Comparison of ENCODE assay signal across 9 cellular contexts in the genomic region with DNA sequence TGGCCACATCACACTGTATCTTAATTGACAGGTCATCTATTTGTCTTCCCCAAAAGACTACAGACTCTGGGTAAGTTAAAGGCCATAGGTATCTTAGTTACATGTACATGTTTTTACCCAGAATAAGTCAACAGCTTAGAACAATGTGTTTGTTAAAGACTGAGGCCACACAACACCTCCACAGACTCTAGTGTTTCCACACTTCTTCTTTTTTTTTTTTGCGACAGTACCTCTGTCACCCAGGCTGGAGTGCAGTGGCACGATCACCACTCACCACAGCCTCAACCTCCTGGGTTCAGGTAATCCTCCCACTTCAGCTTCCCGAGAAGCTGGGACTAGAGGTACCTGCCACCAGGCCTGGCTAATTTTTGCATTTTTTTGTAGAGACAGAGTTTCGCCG. TPM values are rescaled to one million over a fixed set of nuclear protein-coding genes. Genes with fewer than 3 reads are reported as not detected.
DNase-seq lines count a peak whose midpoint lies in the region; ATAC-seq and TF ChIP-seq lines count a peak whose summit lies in the region.
"Had no signal": no experiment of that assay in that cellular context is flagged by ENCODE, and none has a peak within 500 bp of the region (broad histone marks: within the 10 kb centered on the region; RNA-seq: fewer than 3 reads in every experiment).

No MANE protein-coding gene starts in this region.

- TF ChIP-seq CTCF in RWPE1 (conservative IDR thresholded peaks at IDR 0.05; ENCODE audit: low read depth) (no peak), fibroblast of lung (conservative IDR thresholded peaks at IDR 0.05 in 1 of 2, IDR thresholded peaks at IDR 0.05 in 1 of 2; ENCODE audit: low read depth in 1 of 2, low read length in 2 of 2) (no peak), stomach (IDR thresholded peaks at IDR 0.05) (no peak)

- peaks cover 42% of the 10 kb centered on the region for H3K4me1 Mint-ChIP-seq in activated naive CD4-positive, alpha-beta T cell treated with anti-CD3 and anti-CD28 coated beads for 36 hours (ENCODE audit: low read depth)

- H3K4me2 ChIP-seq in fibroblast of lung (ENCODE audit: extremely low read depth, insufficient read depth, low read length): peak overlapping the region; percentile 91

- no peak for TF ChIP-seq EP300 in stomach (IDR thresholded peaks at IDR 0.05)

- H3K36me3 Mint-ChIP-seq in activated naive CD4-positive, alpha-beta T cell treated with anti-CD3 and anti-CD28 coated beads for 36 hours (ENCODE audit: low read depth): peaks cover 19% of the 10 kb centered on the region

- H3K27me3 ChIP-seq in fibroblast of lung (ENCODE audit: control insufficient read depth, insufficient read depth, low read length): no peaks in the 10 kb centered on the region
- H3K27me3 ChIP-seq in stomach: no peaks in the 10 kb centered on the region
- H3K27me3 ChIP-seq: body of pancreas had no signal

- intact Hi-C loops in activated naive CD4-positive, alpha-beta T cell treated with anti-CD3 and anti-CD28 coated beads for 36 hours (cut with micrococcal nuclease): loop anchor here (5.0 kb wide), 3 partner anchors 86 to 421 kb away; partner anchors contain the start of gene IFT81
- intact Hi-C loops in stomach (cut with DNase I; ENCODE audit: low total_unique reads): no loop called here

- no peaks in the 10 kb centered on the region for H4K20me1 ChIP-seq in fibroblast of lung (ENCODE audit: control insufficient read depth, extremely low read depth, insufficient read depth, low read length)

- H3K36me3 ChIP-seq in fibroblast of lung (ENCODE audit: control insufficient read depth, insufficient read depth, low read length): no peaks in the 10 kb centered on the region
- H3K36me3 ChIP-seq in stomach: peaks cover 0 to 36% (median 32%) of the 10 kb centered on the region in 4 donors

- H3K9ac ChIP-seq in fibroblast of lung (ENCODE audit: insufficient read depth, low read length): no peak overlapping the region

- peak overlapping the region; percentile 48 for H3K4me3 Mint-ChIP-seq in activated naive CD4-positive, alpha-beta T cell treated with anti-CD3 and anti-CD28 coated beads for 36 hours

- peaks cover 3% of the 10 kb centered on the region for H3K4me1 ChIP-seq in fibroblast of lung (ENCODE audit: control insufficient read depth, extremely low read depth, insufficient read depth, low read length)
- H3K4me1 ChIP-seq in stomach: peaks cover 16 to 38% (median 34%) of the 10 kb centered on the region in 4 donors

- TF ChIP-seq POLR2A in stomach (IDR thresholded peaks at IDR 0.05): no peak
- no peak for TF ChIP-seq POLR2A in erythroblast (IDR thresholded peaks at IDR 0.05; ENCODE audit: low read length)

- WGBS in stomach, 5 donors: 50 to 68% (median 60%) methylated on average over 5 of the region's 5 CpGs

- CTCF ChIA-PET in activated naive CD4-positive, alpha-beta T cell treated with anti-CD3 and anti-CD28 coated beads for 36 hours (lab: Charles Lee): interaction anchor here (0.9 to 1.5 kb wide), 3 partner anchors 15 to 135 kb away, joined by 3 to 6 read pairs (median 6); partner anchors contain the start of gene ARPC3
- CTCF ChIA-PET in RWPE1 (lab: Yijun Ruan, JAX): interaction anchor here (0.6 kb wide), 3 partner anchors 128 to 1043 kb away, joined by 3 to 4 read pairs (median 4); no protein-coding TSS in a partner anchor

- no peak overlapping the region for H2AFZ ChIP-seq in fibroblast of lung (ENCODE audit: low read length)

- no peak overlapping the region for H3K4me3 ChIP-seq in fibroblast of lung (replicated peaks in 1 of 4; ENCODE audit: control extremely low read depth in 1 of 4, insufficient read depth in 1 of 4, low read depth in 3 of 4, low read length in 4 of 4)
- peak overlapping the region; percentile 66 to 80 (median 74) for H3K4me3 ChIP-seq in stomach

- H3K27ac Mint-ChIP-seq in activated naive CD4-positive, alpha-beta T cell treated with anti-CD3 and anti-CD28 coated beads for 36 hours: no peak overlapping the region

- H3K9me3 Mint-ChIP-seq in activated naive CD4-positive, alpha-beta T cell treated with anti-CD3 and anti-CD28 coated beads for 36 hours: no peaks in the 10 kb centered on the region

- DNase-seq in activated naive CD4-positive, alpha-beta T cell treated with anti-CD3 and anti-CD28 coated beads for 36 hours: no peak
- DNase-seq in activated naive CD4-positive, alpha-beta T cell treated with anti-CD3 and anti-CD28 coated beads, Interleukin-2, amount 50 U/mL, for 16 hours: no peak
- DNase-seq in RWPE1 (ENCODE audit: low spot score) (no peak), fibroblast of lung (ENCODE audit: low read depth in 2 of 2) (no peak), stomach (no peak), erythroblast (lab: John Stamatoyannopoulos, UW) (no peak), cortex of kidney (lab: John Stamatoyannopoulos, UW) (no peak)
- DNase-seq: body of pancreas had no signal

- H3K27ac ChIP-seq in RWPE1 (peak overlapping the region; percentile 27; the same call in 1 of the 2 replicates), fibroblast of lung (ENCODE audit: insufficient read depth, low read length) (no peak overlapping the region), stomach (peak overlapping the region in 1 of 5 donors; percentile 95)
- H3K27ac ChIP-seq: body of pancreas had no signal

- H3K79me2 ChIP-seq in fibroblast of lung (ENCODE audit: control insufficient read depth, insufficient read depth, low read length): peaks cover 14% of the 10 kb centered on the region

- no peaks in the 10 kb centered on the region for H3K9me3 ChIP-seq in fibroblast of lung (ENCODE audit: control insufficient read depth, insufficient read depth, low read depth, low read length)
- H3K9me3 ChIP-seq in stomach: no peaks in the 10 kb centered on the region
- H3K9me3 ChIP-seq: body of pancreas had no signal

- POLR2A ChIA-PET in RWPE1 (lab: Yijun Ruan, JAX; ENCODE audit: low non-redundant PET): no interaction called here

- no peak for ATAC-seq in HG03354 (IDR thresholded peaks at IDR 0.05; ENCODE audit: poor library complexity, severe bottlenecking, unreplicated experiment)
- ATAC-seq: body of pancreas had no signal

- H3K27me3 Mint-ChIP-seq in activated naive CD4-positive, alpha-beta T cell treated with anti-CD3 and anti-CD28 coated beads for 36 hours (ENCODE audit: low read depth): no peaks in the 10 kb centered on the region

RNA-seq across cellular contexts. Expression of gene GPN3, which starts 1.3 kb away (rescaled TPM):
- 10 to 100 TPM; 58.2 to 59.8 TPM for total RNA-seq in activated naive CD4-positive, alpha-beta T cell treated with anti-CD3 and anti-CD28 coated beads for 36 hours
- total RNA-seq in fibroblast of lung (8.9 and 9.2 TPM in 2 replicates), stomach (10 to 100 TPM in 2 of 5 donors, 1 to 10 TPM in 2, not detected in 1; 7.6 to 21.6 (median 13.6) TPM)
- polyA plus RNA-seq in fibroblast of lung (28.9 and 29.7 TPM in 2 replicates), stomach (10 to 100 TPM; 20.3 to 29.1 (median 21.1) TPM)
- 13.7 and 20.1 TPM in 2 replicates for polyA plus RNA-seq in fibroblast of lung (2012)
- polyA minus RNA-seq in fibroblast of lung (ENCODE audit: low replicate concordance): 2.6 and 2.7 TPM in 2 replicates

RNA-seq across cellular contexts. Expression of gene FAM216A, which starts 1.9 kb away (rescaled TPM):
- 10 to 100 TPM; 37.0 to 39.5 TPM for total RNA-seq in activated naive CD4-positive, alpha-beta T cell treated with anti-CD3 and anti-CD28 coated beads for 36 hours
- 14.9 and 16.5 TPM in 2 replicates for total RNA-seq in fibroblast of lung
- polyA plus RNA-seq in fibroblast of lung: 20.2 and 28.3 TPM in 2 replicates
- 11.7 and 15.6 TPM in 2 replicates for polyA plus RNA-seq in fibroblast of lung (2012)
- 4.3 TPM in 1 of 2 replicates, not detected in the other for polyA minus RNA-seq in fibroblast of lung (ENCODE audit: low replicate concordance)
- 10 to 100 TPM in 1 of 5 donors, 1 to 10 TPM in 2, not detected in 2; 3.8 to 19.3 (median 8.6) TPM for total RNA-seq in stomach
- 1 to 10 TPM; 4.5 to 6.5 (median 4.6) TPM for polyA plus RNA-seq in stomach

RNA-seq across cellular contexts. Expression of gene ARPC3, which starts 16.7 kb away (rescaled TPM):
- total RNA-seq in activated naive CD4-positive, alpha-beta T cell treated with anti-CD3 and anti-CD28 coated beads for 36 hours: 100 to 1,000 TPM; 279 to 311 TPM
- 136 and 169 TPM in 2 replicates for total RNA-seq in fibroblast of lung
- polyA plus RNA-seq in fibroblast of lung: 81.1 and 87.4 TPM in 2 replicates
- 365 and 428 TPM in 2 replicates for polyA plus RNA-seq in fibroblast of lung (2012)
- polyA minus RNA-seq in fibroblast of lung (ENCODE audit: low replicate concordance): 8.5 and 11.5 TPM in 2 replicates
- 100 to 1,000 TPM in 3 of 5 donors, 10 to 100 TPM in 2; 44.0 to 220 (median 148) TPM for total RNA-seq in stomach
- 100 to 1,000 TPM; 355 to 561 (median 368) TPM for polyA plus RNA-seq in stomach

RNA-seq across cellular contexts. Expression of gene VPS29, which starts 35.1 kb away (rescaled TPM):
- 10 to 100 TPM; 76.6 to 81.8 TPM for total RNA-seq in activated naive CD4-positive, alpha-beta T cell treated with anti-CD3 and anti-CD28 coated beads for 36 hours
- total RNA-seq in fibroblast of lung (44.7 and 52.2 TPM in 2 replicates), stomach (100 to 1,000 TPM in 3 of 5 donors, 10 to 100 TPM in 1, 1 to 10 TPM in 1; 7.8 to 192 (median 101) TPM)
- polyA plus RNA-seq in fibroblast of lung (172 and 210 TPM in 2 replicates), stomach (100 to 1,000 TPM; 160 to 185 (median 167) TPM)
- 119 and 139 TPM in 2 replicates for polyA plus RNA-seq in fibroblast of lung (2012)
- polyA minus RNA-seq in fibroblast of lung (ENCODE audit: low replicate concordance): 20.7 and 25.0 TPM in 2 replicates

RNA-seq across cellular contexts. Expression of gene RAD9B, which starts 35.3 kb away (rescaled TPM):
- total RNA-seq in activated naive CD4-positive, alpha-beta T cell treated with anti-CD3 and anti-CD28 coated beads for 36 hours: 1 to 10 TPM; 1.1 to 1.5 TPM
- total RNA-seq in fibroblast of lung (0.50 and 0.77 TPM in 2 replicates), stomach (under 1 TPM in 2 of 5 donors, not detected in 3; 0.58 to 0.73 TPM)
- polyA plus RNA-seq in fibroblast of lung (0.40 and 0.53 TPM in 2 replicates), stomach (under 1 TPM; 0.23 to 0.31 (median 0.25) TPM)
- 0.25 and 0.30 TPM in 2 replicates for polyA plus RNA-seq in fibroblast of lung (2012)
- polyA minus RNA-seq in fibroblast of lung (ENCODE audit: low replicate concordance): not detected in 2 replicates

Comparison
In these comparisons a context has a peak if more than half of its experiments do, and no peak if none do; other contexts are left out.
1. H3K4me3 ChIP-seq: peak in stomach (4 of 4); none in fibroblast of lung (0 of 4).